ENCODE assay signal across 11 cellular contexts in genomic region chr3:120763601-120764000, GRCh38. TPM values are rescaled to one million over a fixed set of nuclear protein-coding genes. Genes with fewer than 3 reads are reported as not detected.
DNase-seq lines count a peak whose midpoint lies in the region; ATAC-seq and TF ChIP-seq lines count a peak whose summit lies in the region.
"Had no signal": no experiment of that assay in that cellular context is flagged by ENCODE, and none has a peak within 500 bp of the region (broad histone marks: within the 10 kb centered on the region; RNA-seq: fewer than 3 reads in every experiment).

No MANE protein-coding gene starts in this region.

- H3K27me3 ChIP-seq in uterus: no peaks in the 10 kb centered on the region

- no peak overlapping the region for H3K4me3 Mint-ChIP-seq in nephron
- H3K4me3 Mint-ChIP-seq in CD14-positive monocyte: no peak overlapping the region

- DNase-seq in CD14-positive monocyte (ENCODE audit: low spot score) (no peak), T1000 (lab: John Stamatoyannopoulos, UW) (no peak), uterus (no peak)
- DNase-seq: caudate nucleus, EL, head of caudate nucleus, NCI-H345 had no signal

- H3K27ac Mint-ChIP-seq in nephron (peak overlapping the region; percentile 10 to 72 (median 24)), CD14-positive monocyte (peak overlapping the region in 1 of 7 donors; percentile 19)

- H3K9me3 ChIP-seq in uterus: no peaks in the 10 kb centered on the region

- H3K4me1 Mint-ChIP-seq in nephron (peaks cover 36% of the 10 kb centered on the region), CD14-positive monocyte (peaks cover 9% of the 10 kb centered on the region)

- H3K9me3 Mint-ChIP-seq in nephron (peaks cover 12% of the 10 kb centered on the region), CD14-positive monocyte (no peaks in the 10 kb centered on the region)

- H3K36me3 Mint-ChIP-seq in nephron (ENCODE audit: low read depth) (peaks cover 28% of the 10 kb centered on the region), CD14-positive monocyte (peaks cover 10 to 15% of the 10 kb centered on the region in 2 donors)

- no peak overlapping the region for H3K4me3 ChIP-seq in uterus

- H3K27me3 Mint-ChIP-seq in nephron (ENCODE audit: low read depth): no peaks in the 10 kb centered on the region
- H3K27me3 Mint-ChIP-seq in CD14-positive monocyte (ENCODE audit: low read depth in 3 of 3): peaks cover 0 to 2% (median 0%) of the 10 kb centered on the region in 3 donors

- intact Hi-C loops in CD14-positive monocyte (cut with micrococcal nuclease) (no loop called here), uterus (cut with DNase I; ENCODE audit: low total_unique reads) (no loop called here)

- H3K27ac ChIP-seq in uterus: no peak overlapping the region

- ATAC-seq in GM19324 (IDR thresholded peaks at IDR 0.05; ENCODE audit: low FRiP score, unreplicated experiment) (peak; percentile 73), HG02588 (IDR thresholded peaks at IDR 0.05; ENCODE audit: unreplicated experiment) (peak; percentile 89), HG03457 (IDR thresholded peaks at IDR 0.05; ENCODE audit: unreplicated experiment) (peak; percentile 85)

- TF ChIP-seq CTCF in nephron (IDR thresholded peaks at IDR 0.05; ENCODE audit: unreplicated experiment in 3 of 3) (no peak), CD14-positive monocyte (IDR thresholded peaks at IDR 0.05) (no peak), uterus (IDR thresholded peaks at IDR 0.05) (no peak)

- H3K36me3 ChIP-seq in uterus: no peaks in the 10 kb centered on the region

- H3K4me1 ChIP-seq in uterus: peaks cover 0 to 4% of the 10 kb centered on the region in 2 donors

- TF ChIP-seq POLR2A in uterus (IDR thresholded peaks at IDR 0.05): no peak

RNA-seq across cellular contexts. Expression of gene GTF2E1, which starts 21.1 kb away (rescaled TPM):
- 1 to 10 TPM; 6.9 to 7.9 TPM for polyA plus RNA-seq in CD14-positive monocyte
- 10 to 100 TPM; 11.0 to 38.5 (median 16.6) TPM for total RNA-seq in uterus

RNA-seq across cellular contexts. Expression of gene RABL3, which starts 21.3 kb away (rescaled TPM):
- 10 to 100 TPM; 11.5 to 14.9 TPM for polyA plus RNA-seq in CD14-positive monocyte
- total RNA-seq in uterus: 10 to 100 TPM in 3 of 4 donors, 1 to 10 TPM in 1; 9.1 to 54.6 (median 31.7) TPM
